ENCODE assay signal across 8 cellular contexts in genomic region chr7:128361463-128362441, GRCh38. TPM values are rescaled to one million over a fixed set of nuclear protein-coding genes. Genes with fewer than 3 reads are reported as not detected.
DNase-seq lines count a peak whose midpoint lies in the region; ATAC-seq and TF ChIP-seq lines count a peak whose summit lies in the region.

PRRT4 (minus strand) TSS chr7:128361690.

- peaks cover 0 to 2% (median 0%) of the 10 kb centered on the region in 7 donors for H3K9me3 Mint-ChIP-seq in CD14-positive monocyte

- intact Hi-C loops in CD14-positive monocyte (cut with micrococcal nuclease) = no loop called here

- peaks cover 94% of the 10 kb centered on the region for H3K27me3 ChIP-seq in iPS-15b (ENCODE audit: control insufficient read depth, insufficient read depth, low read length)
- H3K27me3 ChIP-seq in skeletal muscle satellite cell (ENCODE audit: control insufficient read depth, insufficient read depth, low read length) = peaks cover 79% of the 10 kb centered on the region

- H3K4me3 Mint-ChIP-seq in CD14-positive monocyte = peak within 1 kb of the TSS; percentile 85 to 93

- TF ChIP-seq CTCF in CD14-positive monocyte (IDR thresholded peaks at IDR 0.05) (no peak), astrocyte of the spinal cord (IDR thresholded peaks at IDR 0.05; ENCODE audit: low read depth, low read length) (peak; percentile 7)

- H3K36me3 Mint-ChIP-seq in CD14-positive monocyte = no peaks in the 10 kb centered on the region

- H3K4me1 ChIP-seq in iPS-15b (ENCODE audit: control insufficient read depth, insufficient read depth, low read length) = no peaks in the 10 kb centered on the region
- H3K4me1 ChIP-seq in skeletal muscle satellite cell (ENCODE audit: control insufficient read depth, insufficient read depth, low read length) = peaks cover 19% of the 10 kb centered on the region

- H3K36me3 ChIP-seq in iPS-15b (ENCODE audit: control insufficient read depth, insufficient read depth, low read length) = no peaks in the 10 kb centered on the region
- H3K36me3 ChIP-seq in skeletal muscle satellite cell (ENCODE audit: insufficient read depth, low read length) = no peaks in the 10 kb centered on the region

- DNase-seq in CD14-positive monocyte (ENCODE audit: low spot score) = no peak
- no peak for DNase-seq in astrocyte of the spinal cord (ENCODE audit: low read depth, low spot score)
- no peak for DNase-seq in NCI-H2029 treated with DMSO at 0.1 percent for 48 hours (lab: John Stamatoyannopoulos, UW)

- no peak within 1 kb of the TSS for H3K9ac ChIP-seq in iPS-15b (ENCODE audit: low read depth, low read length)
- no peak within 1 kb of the TSS for H3K9ac ChIP-seq in skeletal muscle satellite cell (ENCODE audit: low read depth, low read length)

- peaks cover 18 to 52% (median 22%) of the 10 kb centered on the region in 3 donors for H3K27me3 Mint-ChIP-seq in CD14-positive monocyte (ENCODE audit: low read depth in 3 of 3)

- peaks cover 55% of the 10 kb centered on the region for H3K4me1 Mint-ChIP-seq in CD14-positive monocyte

- H3K4me3 ChIP-seq in astrocyte of the spinal cord (ENCODE audit: low read depth, low read length) (peak within 1 kb of the TSS; percentile 23), iPS-15b (ENCODE audit: low read depth, low read length) (peak within 1 kb of the TSS; percentile 65), skeletal muscle satellite cell (ENCODE audit: low read length) (peak within 1 kb of the TSS; percentile 66)

- H3K4me2 ChIP-seq in skeletal muscle satellite cell (ENCODE audit: low read length) = peak within 1 kb of the TSS; percentile 88

- ATAC-seq in HG02885 (IDR thresholded peaks at IDR 0.05; ENCODE audit: poor library complexity, unreplicated experiment) (peak; percentile 59), SK-N-SH treated with all-trans-retinoic acid at 6 μM for 48 hours (peak; percentile 62), HG03196 (IDR thresholded peaks at IDR 0.05; ENCODE audit: unreplicated experiment) (no peak)

- H3K27ac Mint-ChIP-seq in CD14-positive monocyte = peak within 1 kb of the TSS in 4 of 7 donors; percentile 13 to 77 (median 56)

- in situ Hi-C loops in astrocyte of the spinal cord (cut with HindIII; ENCODE audit: low sequenced_read_pairs) = no loop called here

- H3K9me3 ChIP-seq in iPS-15b (ENCODE audit: control insufficient read depth, insufficient read depth, low read length) = no peaks in the 10 kb centered on the region
- no peaks in the 10 kb centered on the region for H3K9me3 ChIP-seq in skeletal muscle satellite cell (replicated peaks; ENCODE audit: low read length)

TF ChIP-seq in SK-N-SH treated with all-trans-retinoic acid at 6 μM for 48 hours, 23 proteins besides CTCF, POLR2A, EP300 and RAD21:
- no peak for TF ChIP-seq GLIS3 (CRISPR knock-in tag; IDR thresholded peaks at IDR 0.05)
- TF ChIP-seq TOX (CRISPR knock-in tag; IDR thresholded peaks at IDR 0.05; ENCODE audit: borderline replicate concordance) = no peak
- TF ChIP-seq ZFP3 (CRISPR knock-in tag; IDR thresholded peaks at IDR 0.05) = no peak
- no peak for TF ChIP-seq CSDC2 (CRISPR knock-in tag; IDR thresholded peaks at IDR 0.05)
- 0 out of 2 replicates have a peak, but pooled peaks have one; percentile 11 for TF ChIP-seq TCF4 (CRISPR knock-in tag; IDR thresholded peaks at IDR 0.05; ENCODE audit: borderline replicate concordance)

RNA-seq across cellular contexts. Expression of gene PRRT4, which starts in this region (rescaled TPM):
- polyA plus RNA-seq in CD14-positive monocyte = not detected
- total RNA-seq in skeletal muscle satellite cell (2012; rRNA removed) = under 0.01 and 0.44 TPM in 2 replicates
